Comparison of ENCODE assay signal across 3 cellular contexts in the genomic region with DNA sequence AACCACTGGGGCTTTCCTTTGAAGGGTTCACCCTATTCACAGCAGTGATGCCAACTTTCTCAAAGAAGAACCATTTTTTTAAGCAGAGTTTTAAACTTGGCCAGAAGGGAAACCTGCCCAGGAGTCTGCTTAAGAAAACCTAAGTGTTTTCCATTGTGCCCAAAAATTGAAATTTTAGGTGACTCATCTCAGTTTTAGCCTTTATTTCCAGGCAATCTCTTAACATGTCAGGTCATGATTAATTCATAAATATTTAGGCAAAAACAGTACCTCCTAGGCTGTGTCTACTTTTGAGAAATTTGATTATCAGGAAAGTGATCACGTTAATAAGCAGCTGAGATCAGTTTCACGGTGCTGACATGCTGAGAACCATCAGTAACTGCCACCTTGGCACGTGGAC.
A peak's percentile ranks its signal among the peaks of the same experiment; 100 is the strongest.
TF ChIP-seq lines count a peak whose summit lies in the region.

No MANE protein-coding gene starts in this region.

TF ChIP-seq in GM23338, 12 proteins besides CTCF, POLR2A, EP300 and RAD21:
- TF ChIP-seq EZH2 (IDR thresholded peaks at IDR 0.05; ENCODE audit: low read depth, unreplicated experiment) = no peak

TF ChIP-seq in endothelial cell of umbilical vein, 7 proteins besides CTCF, POLR2A, EP300 and RAD21:
- TF ChIP-seq JUN (IDR thresholded peaks at IDR 0.05; ENCODE audit: borderline replicate concordance, insufficient read depth, insufficient read length, low read depth) = peak; percentile 13
- TF ChIP-seq, protein P1, sequence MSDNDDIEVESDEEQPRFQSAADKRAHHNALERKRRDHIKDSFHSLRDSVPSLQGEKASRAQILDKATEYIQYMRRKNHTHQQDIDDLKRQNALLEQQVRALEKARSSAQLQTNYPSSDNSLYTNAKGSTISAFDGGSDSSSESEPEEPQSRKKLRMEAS (IDR thresholded peaks at IDR 0.05; ENCODE audit: insufficient read depth, insufficient read length) = no peak
- no peak for TF ChIP-seq FOS (IDR thresholded peaks at IDR 0.05; ENCODE audit: borderline replicate concordance, insufficient read depth, low read length)
TF ChIP-seq in endothelial cell of umbilical vein: peak in this region for 1.

TF ChIP-seq in HEK293T, 16 proteins besides CTCF, POLR2A, EP300 and RAD21:
- TF ChIP-seq FOXA1 (IDR thresholded peaks at IDR 0.05) (no peak), HDGF (IDR thresholded peaks at IDR 0.05; ENCODE audit: borderline replicate concordance) (no peak), FOXK2 (IDR thresholded peaks at IDR 0.05) (no peak), ELF4 (IDR thresholded peaks at IDR 0.05) (no peak), L3MBTL2 (conservative IDR thresholded peaks at IDR 0.05) (no peak), LEF1 (IDR thresholded peaks at IDR 0.05; ENCODE audit: borderline replicate concordance) (no peak), SP1 (IDR thresholded peaks at IDR 0.05) (no peak), TARDBP (IDR thresholded peaks at IDR 0.05) (no peak), NFRKB (IDR thresholded peaks at IDR 0.05) (no peak), ZNF384 (IDR thresholded peaks at IDR 0.05) (no peak), BHLHE40 (IDR thresholded peaks at IDR 0.05; ENCODE audit: borderline replicate concordance) (no peak)
- TF ChIP-seq, protein P2, sequence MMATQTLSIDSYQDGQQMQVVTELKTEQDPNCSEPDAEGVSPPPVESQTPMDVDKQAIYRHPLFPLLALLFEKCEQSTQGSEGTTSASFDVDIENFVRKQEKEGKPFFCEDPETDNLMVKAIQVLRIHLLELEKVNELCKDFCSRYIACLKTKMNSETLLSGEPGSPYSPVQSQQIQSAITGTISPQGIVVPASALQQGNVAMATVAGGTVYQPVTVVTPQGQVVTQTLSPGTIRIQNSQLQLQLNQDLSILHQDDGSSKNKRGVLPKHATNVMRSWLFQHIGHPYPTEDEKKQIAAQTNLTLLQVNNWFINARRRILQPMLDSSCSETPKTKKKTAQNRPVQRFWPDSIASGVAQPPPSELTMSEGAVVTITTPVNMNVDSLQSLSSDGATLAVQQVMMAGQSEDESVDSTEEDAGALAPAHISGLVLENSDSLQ (IDR thresholded peaks at IDR 0.05) = no peak
